Comparison of ENCODE assay signal across 8 cellular contexts in the genomic region with DNA sequence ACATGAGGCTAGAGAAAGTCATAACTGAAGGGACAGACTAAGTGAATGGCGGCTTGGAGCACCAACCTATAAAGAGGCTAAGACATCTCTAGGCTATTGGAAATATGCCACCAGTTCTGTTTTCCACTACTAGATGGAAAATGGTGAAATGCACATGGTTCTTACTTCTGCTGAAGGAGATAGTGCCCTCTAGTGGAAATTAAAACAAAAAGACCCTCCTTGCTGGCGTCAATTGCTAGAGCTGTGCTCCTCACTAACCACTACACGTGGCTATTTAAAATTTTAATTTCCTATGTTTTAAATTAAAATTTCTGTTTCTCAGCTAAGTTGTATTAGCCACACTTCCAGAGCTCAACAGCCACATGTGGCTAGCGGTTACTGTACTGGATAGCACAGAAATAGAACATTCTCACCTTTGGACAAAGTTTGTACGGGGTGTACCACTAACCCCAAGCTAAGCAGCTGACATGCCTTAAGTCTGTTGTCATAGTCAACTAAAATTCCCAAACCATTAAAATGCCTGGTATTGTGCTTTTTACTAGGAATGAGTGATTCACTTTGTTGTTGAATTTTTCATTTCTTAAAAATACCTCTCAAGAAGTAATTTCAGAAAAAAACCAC. TPM values are rescaled to one million over a fixed set of nuclear protein-coding genes. Genes with fewer than 3 reads are reported as not detected.
A peak's percentile ranks its signal among the peaks of the same experiment; 100 is the strongest.
DNase-seq lines count a peak whose midpoint lies in the region; ATAC-seq and TF ChIP-seq lines count a peak whose summit lies in the region.

No MANE protein-coding gene starts in this region.

- TF ChIP-seq POLR2A in gastroesophageal sphincter (IDR thresholded peaks at IDR 0.05) = no peak

- H3K9me2 ChIP-seq in SK-N-SH = no peaks in the 10 kb centered on the region

- H3K27me3 ChIP-seq in SK-N-SH (ENCODE audit: insufficient read depth) (no peaks in the 10 kb centered on the region), gastroesophageal sphincter (peaks cover 9% of the 10 kb centered on the region)

- no peak overlapping the region for H3K9ac ChIP-seq in SK-N-SH

- POLR2A ChIA-PET in SK-N-SH (lab: Yijun Ruan, JAX) = no interaction called here

- no peaks in the 10 kb centered on the region for H3F3A ChIP-seq in SK-N-SH (replicated peaks; ENCODE audit: insufficient read depth)

- WGBS in SK-N-SH (ENCODE audit: low lambda C conversion rate) = 39% methylated on average over 5 of the region's 5 CpGs
- WGBS in gastroesophageal sphincter (ENCODE audit: low coverage in 1 of 2), 2 donors = 41 to 42% methylated on average over 3 to 5 of the region's 5 CpGs

- ATAC-seq in GM21515 (IDR thresholded peaks at IDR 0.05; ENCODE audit: unreplicated experiment) = peak; percentile 85
- ATAC-seq in GM19328 (IDR thresholded peaks at IDR 0.05; ENCODE audit: unreplicated experiment) = no peak
- ATAC-seq in gastroesophageal sphincter = no peak

- CTCF ChIA-PET in SK-N-SH (lab: Yijun Ruan, JAX) = interaction anchor here (0.7 to 3.6 kb wide), 10 partner anchors 28 to 466 kb away, joined by 3 to 28 read pairs (median 4); partner anchors contain the start of gene CALCB

- H3K27ac ChIP-seq in SK-N-SH (ENCODE audit: low read depth in 2 of 2, low read length in 1 of 2) (no peak overlapping the region), gastroesophageal sphincter (no peak overlapping the region)

- H2AFZ ChIP-seq in SK-N-SH (ENCODE audit: low read depth) = no peak overlapping the region

- DNase-seq in DMS79 treated with DMSO at 0.1 percent for 48 hours (lab: John Stamatoyannopoulos, UW) (peak; percentile 13), DMS79 (lab: John Stamatoyannopoulos, UW) (no peak), NAMALWA (ENCODE audit: low spot score) (peak; percentile 70), SK-N-SH (peak; percentile 3), glomerular visceral epithelial cell (ENCODE audit: extremely low spot score) (peak; percentile 11)

- H3K9me3 ChIP-seq in SK-N-SH (no peaks in the 10 kb centered on the region; the same call in 1 of the 2 replicates), gastroesophageal sphincter (no peaks in the 10 kb centered on the region)

- no peaks in the 10 kb centered on the region for H3K79me2 ChIP-seq in SK-N-SH (ENCODE audit: insufficient read depth)

- no peak for TF ChIP-seq EP300 in SK-N-SH (IDR thresholded peaks at IDR 0.05; ENCODE audit: borderline replicate concordance in 1 of 2, low read depth in 1 of 2, low read length in 1 of 2)
- TF ChIP-seq EP300 in gastroesophageal sphincter (IDR thresholded peaks at IDR 0.05) = no peak

- H3K36me3 ChIP-seq in SK-N-SH (replicated peaks in 1 of 2; ENCODE audit: control insufficient read depth in 1 of 2, insufficient read depth in 2 of 2, low read length in 1 of 2) = no peaks in the 10 kb centered on the region
- H3K36me3 ChIP-seq in gastroesophageal sphincter = no peaks in the 10 kb centered on the region

- H3K4me1 ChIP-seq in SK-N-SH (ENCODE audit: control insufficient read depth in 1 of 2, insufficient read depth in 2 of 2, low read depth in 1 of 2, low read length in 1 of 2) (no peaks in the 10 kb centered on the region), gastroesophageal sphincter (no peaks in the 10 kb centered on the region)

- H3K4me3 ChIP-seq in SK-N-SH (ENCODE audit: low read depth in 2 of 2, low read length in 1 of 2) (no peak overlapping the region), gastroesophageal sphincter (no peak overlapping the region)

- peak; percentile 47 for TF ChIP-seq RAD21 in SK-N-SH (IDR thresholded peaks at IDR 0.05; ENCODE audit: low read length)

- H4K20me1 ChIP-seq in SK-N-SH (ENCODE audit: insufficient read depth) = no peaks in the 10 kb centered on the region

- TF ChIP-seq CTCF in SK-N-SH (IDR thresholded peaks at IDR 0.05) (peak; percentile 63), gastroesophageal sphincter (IDR thresholded peaks at IDR 0.05) (no peak)

- H3K4me2 ChIP-seq in SK-N-SH = no peak overlapping the region

TF ChIP-seq in SK-N-SH, 30 proteins besides CTCF, POLR2A, EP300 and RAD21:
- no peak for TF ChIP-seq ZBTB33 (IDR thresholded peaks at IDR 0.05; ENCODE audit: borderline replicate concordance, low read depth)
- TF ChIP-seq, protein P1, sequence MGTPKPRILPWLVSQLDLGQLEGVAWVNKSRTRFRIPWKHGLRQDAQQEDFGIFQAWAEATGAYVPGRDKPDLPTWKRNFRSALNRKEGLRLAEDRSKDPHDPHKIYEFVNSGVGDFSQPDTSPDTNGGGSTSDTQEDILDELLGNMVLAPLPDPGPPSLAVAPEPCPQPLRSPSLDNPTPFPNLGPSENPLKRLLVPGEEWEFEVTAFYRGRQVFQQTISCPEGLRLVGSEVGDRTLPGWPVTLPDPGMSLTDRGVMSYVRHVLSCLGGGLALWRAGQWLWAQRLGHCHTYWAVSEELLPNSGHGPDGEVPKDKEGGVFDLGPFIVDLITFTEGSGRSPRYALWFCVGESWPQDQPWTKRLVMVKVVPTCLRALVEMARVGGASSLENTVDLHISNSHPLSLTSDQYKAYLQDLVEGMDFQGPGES (IDR thresholded peaks at IDR 0.05; ENCODE audit: low read depth, low read length) = no peak
- TF ChIP-seq, protein P2, sequence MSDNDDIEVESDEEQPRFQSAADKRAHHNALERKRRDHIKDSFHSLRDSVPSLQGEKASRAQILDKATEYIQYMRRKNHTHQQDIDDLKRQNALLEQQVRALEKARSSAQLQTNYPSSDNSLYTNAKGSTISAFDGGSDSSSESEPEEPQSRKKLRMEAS (IDR thresholded peaks at IDR 0.05; ENCODE audit: low read depth) = 0 out of 2 replicates have a peak, but pooled peaks have one; percentile 21
- no peak for TF ChIP-seq FOXM1 (IDR thresholded peaks at IDR 0.05; ENCODE audit: low read depth)

RNA-seq across cellular contexts. Expression of gene CALCA, which starts 34.1 kb away (rescaled TPM):
- not detected in 2 replicates for polyA plus RNA-seq in SK-N-SH (2012; rRNA removed)
- polyA plus RNA-seq in SK-N-SH (2012; cell fraction: cytosol; rRNA removed) = not detected in 2 replicates
- polyA plus RNA-seq in SK-N-SH (2012; cell fraction: nucleus; rRNA removed) = 0.02 TPM in 1 of 2 replicates, not detected in the other
- total RNA-seq in gastroesophageal sphincter = not detected
